Comparison of ENCODE assay signal across 9 cellular contexts in genomic region chr16:11792404-11793260, GRCh38.
A peak's percentile ranks its signal among the peaks of the same experiment; 100 is the strongest.
DNase-seq lines count a peak whose midpoint lies in the region; ATAC-seq, FAIRE-seq and TF ChIP-seq lines count a peak whose summit lies in the region.
"Had no signal": no experiment of that assay in that cellular context is flagged by ENCODE, and none has a peak within 500 bp of the region (broad histone marks: within the 10 kb centered on the region; RNA-seq: fewer than 3 reads in every experiment).

No MANE protein-coding gene starts in this region.

- DNase-seq in DMS153 (lab: John Stamatoyannopoulos, UW) (peak; percentile 99), NCI-H2081 (lab: John Stamatoyannopoulos, UW) (peak; percentile 90 to 98), adipocyte (ENCODE audit: low read depth) (no peak), nephron progenitor cell (no peak), GDM1 (lab: John Stamatoyannopoulos, UW) (no peak), GM03348 (ENCODE audit: low spot score) (no peak), HTR-8/SVneo (ENCODE audit: insufficient read length, low spot score) (no peak)

- no peak for FAIRE-seq in HTR-8/SVneo (lab: Jason Lieb, UNC)
- FAIRE-seq: TTC549 had no signal

- H3K4me3 Mint-ChIP-seq in nephron progenitor cell: peak overlapping the region; percentile 53

- no peak overlapping the region for H3K4me3 ChIP-seq in adipocyte (ENCODE audit: low read length)

- H3K36me3 Mint-ChIP-seq in nephron progenitor cell (ENCODE audit: low read depth): peaks cover 33% of the 10 kb centered on the region

- no peak overlapping the region for H3K27ac Mint-ChIP-seq in nephron progenitor cell

- H3K9ac ChIP-seq in adipocyte (ENCODE audit: low read length): peak overlapping the region; percentile 3

- no peaks in the 10 kb centered on the region for H3K9me3 Mint-ChIP-seq in nephron progenitor cell

- H3K9me3 ChIP-seq in adipocyte (ENCODE audit: control insufficient read depth, low read length): no peaks in the 10 kb centered on the region

- peaks cover 60% of the 10 kb centered on the region for H3K4me1 ChIP-seq in adipocyte (ENCODE audit: control insufficient read depth, insufficient read depth, low read length)

- no peak for TF ChIP-seq CTCF in nephron progenitor cell (IDR thresholded peaks at IDR 0.05)

- no peaks in the 10 kb centered on the region for H3K36me3 ChIP-seq in adipocyte (ENCODE audit: control insufficient read depth, insufficient read depth, low read length, severe bottlenecking)

- H3K27me3 ChIP-seq in adipocyte (replicated peaks; ENCODE audit: control insufficient read depth, insufficient read depth, low read length): no peaks in the 10 kb centered on the region

- peaks cover 53% of the 10 kb centered on the region for H3K4me1 Mint-ChIP-seq in nephron progenitor cell

- no peak for ATAC-seq in HG02870 (IDR thresholded peaks at IDR 0.05; ENCODE audit: unreplicated experiment)

- no peaks in the 10 kb centered on the region for H3K27me3 Mint-ChIP-seq in nephron progenitor cell (ENCODE audit: low read depth, poor library complexity)

Comparison
In these comparisons a context has a peak if more than half of its experiments do, and no peak if none do; other contexts are left out.
1. DNase-seq: peak in DMS153 (single experiment) and NCI-H2081 (2 of 2); none in adipocyte (single experiment), nephron progenitor cell (single experiment), GDM1 (single experiment), GM03348 (single experiment) and HTR-8/SVneo (single experiment).